ENCODE assay signal across 8 cellular contexts in the genomic region with DNA sequence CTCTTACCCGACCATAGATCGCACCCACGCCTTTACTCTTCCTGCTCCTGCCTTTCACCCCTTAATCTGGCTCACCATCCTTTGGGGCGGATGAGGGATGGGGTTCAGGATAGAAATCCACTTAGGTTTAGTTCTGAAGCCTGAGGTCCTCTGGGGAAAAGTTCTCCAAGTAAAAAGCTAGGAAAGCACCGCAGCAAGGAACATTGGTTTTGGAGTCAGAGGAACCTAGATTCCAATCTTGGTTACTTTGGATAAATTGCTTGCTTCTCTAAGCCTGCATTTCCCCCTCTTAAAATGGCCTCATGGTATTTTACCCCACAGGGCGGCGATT. TPM values are rescaled to one million over a fixed set of nuclear protein-coding genes. Genes with fewer than 3 reads are reported as not detected.
DNase-seq lines count a peak whose midpoint lies in the region; ATAC-seq and TF ChIP-seq lines count a peak whose summit lies in the region.

No MANE protein-coding gene starts in this region.

- H3K9me3 Mint-ChIP-seq in activated CD4-positive, alpha-beta memory T cell treated with anti-CD3 and anti-CD28 coated beads for 36 hours = no peaks in the 10 kb centered on the region

- ATAC-seq in SK-N-SH treated with all-trans-retinoic acid at 6 μM for 48 hours (no peak), GM18502 (IDR thresholded peaks at IDR 0.05; ENCODE audit: poor library complexity, unreplicated experiment) (no peak)

- H3K36me3 ChIP-seq in SK-N-SH (replicated peaks in 1 of 2; ENCODE audit: control insufficient read depth in 1 of 2, insufficient read depth in 2 of 2, low read length in 1 of 2) (no peaks in the 10 kb centered on the region), iPS DF 6.9 (ENCODE audit: control insufficient read depth, insufficient read depth, low read length) (no peaks in the 10 kb centered on the region), stomach (no peaks in the 10 kb centered on the region)

- H3K27me3 ChIP-seq in SK-N-SH (ENCODE audit: insufficient read depth) (no peaks in the 10 kb centered on the region), iPS DF 6.9 (ENCODE audit: control insufficient read depth, insufficient read depth, low read length) (no peaks in the 10 kb centered on the region), stomach (peaks cover 0 to 18% (median 0%) of the 10 kb centered on the region in 3 donors)

- 85% methylated on average over 7 of the region's 7 CpGs for WGBS in SK-N-SH (ENCODE audit: low lambda C conversion rate)
- WGBS in iPS DF 6.9 (ENCODE audit: insufficient coverage, insufficient read length) = no CpG with 5 or more reads among the region's 7 CpGs
- 42 to 51% (median 44%) methylated on average over 6 to 7 of the region's 7 CpGs for WGBS in stomach, 5 donors

- POLR2A ChIA-PET in SK-N-SH (lab: Yijun Ruan, JAX) = interaction anchor here (1.5 kb wide), 1 partner anchor 206 kb away, joined by 5 read pairs; a partner anchor contains a TSS
- POLR2A ChIA-PET in activated CD4-positive, alpha-beta memory T cell treated with anti-CD3 and anti-CD28 coated beads for 36 hours (lab: Charles Lee) = no interaction called here

- no peak overlapping the region for H3K27ac Mint-ChIP-seq in activated CD4-positive, alpha-beta memory T cell treated with anti-CD3 and anti-CD28 coated beads for 36 hours

- DNase-seq in SK-N-SH = no peak
- no peak for DNase-seq in activated CD4-positive, alpha-beta memory T cell treated with anti-CD3 and anti-CD28 coated beads for 36 hours
- no peak for DNase-seq in iPS DF 6.9 (ENCODE audit: low read depth, low spot score)
- no peak for DNase-seq in stomach
- DNase-seq in SW 1271 (lab: John Stamatoyannopoulos, UW) = no peak
- no peak for DNase-seq in CD1c-positive myeloid dendritic cell (ENCODE audit: extremely low spot score)

- H3K4me2 ChIP-seq in SK-N-SH = peak overlapping the region; percentile 68

- CTCF ChIA-PET in SK-N-SH (lab: Yijun Ruan, JAX) = interaction anchor here (0.7 to 5.2 kb wide), 8 partner anchors 9 to 173 kb away, joined by 3 to 47 read pairs (median 4); no protein-coding TSS in a partner anchor
- CTCF ChIA-PET in activated CD4-positive, alpha-beta memory T cell treated with anti-CD3 and anti-CD28 coated beads for 36 hours (lab: Charles Lee) = interaction anchor here (1.0 to 7.0 kb wide), 5 partner anchors 13 to 520 kb away, joined by 3 to 74 read pairs (median 14); no protein-coding TSS in a partner anchor

- no peaks in the 10 kb centered on the region for H3K36me3 Mint-ChIP-seq in activated CD4-positive, alpha-beta memory T cell treated with anti-CD3 and anti-CD28 coated beads for 36 hours

- H3F3A ChIP-seq in SK-N-SH (replicated peaks; ENCODE audit: insufficient read depth) = peaks cover 13% of the 10 kb centered on the region

- H3K4me3 Mint-ChIP-seq in activated CD4-positive, alpha-beta memory T cell treated with anti-CD3 and anti-CD28 coated beads for 36 hours = peak overlapping the region; percentile 70

- TF ChIP-seq EP300 in SK-N-SH (IDR thresholded peaks at IDR 0.05; ENCODE audit: borderline replicate concordance in 1 of 2, low read depth in 1 of 2, low read length in 1 of 2) (no peak), stomach (IDR thresholded peaks at IDR 0.05) (no peak)

- intact Hi-C loops in activated CD4-positive, alpha-beta memory T cell treated with anti-CD3 and anti-CD28 coated beads for 36 hours (cut with micrococcal nuclease) = loop anchor here (2.0 kb wide), 1 partner anchor 46 kb away; a partner anchor contains a TSS
- intact Hi-C loops in stomach (cut with DNase I; ENCODE audit: low total_unique reads) = no loop called here

- no peaks in the 10 kb centered on the region for H3K9me2 ChIP-seq in SK-N-SH

- peak overlapping the region; percentile 80; the same call in 1 of the 2 replicates for H3K9ac ChIP-seq in SK-N-SH

- peaks cover 21% of the 10 kb centered on the region for H3K27me3 Mint-ChIP-seq in activated CD4-positive, alpha-beta memory T cell treated with anti-CD3 and anti-CD28 coated beads for 36 hours

- no peaks in the 10 kb centered on the region for H4K20me1 ChIP-seq in SK-N-SH (ENCODE audit: insufficient read depth)

- H3K9me3 ChIP-seq in SK-N-SH (no peaks in the 10 kb centered on the region), iPS DF 6.9 (ENCODE audit: control insufficient read depth, insufficient read depth, low read length) (no peaks in the 10 kb centered on the region), stomach (no peaks in the 10 kb centered on the region)

- peaks cover 26% of the 10 kb centered on the region for H3K4me1 Mint-ChIP-seq in activated CD4-positive, alpha-beta memory T cell treated with anti-CD3 and anti-CD28 coated beads for 36 hours (ENCODE audit: low read depth)

- no peak for TF ChIP-seq RAD21 in SK-N-SH (IDR thresholded peaks at IDR 0.05; ENCODE audit: low read length)

- TF ChIP-seq CTCF in SK-N-SH (IDR thresholded peaks at IDR 0.05) = no peak
- TF ChIP-seq CTCF in stomach (IDR thresholded peaks at IDR 0.05) = no peak

- H3K4me1 ChIP-seq in SK-N-SH (ENCODE audit: control insufficient read depth in 1 of 2, insufficient read depth in 2 of 2, low read depth in 1 of 2, low read length in 1 of 2) = peaks cover 0 to 6% of the 10 kb centered on the region in 2 experiments; a peak in 1 of 4 replicates
- peaks cover 5% of the 10 kb centered on the region for H3K4me1 ChIP-seq in iPS DF 6.9 (ENCODE audit: control insufficient read depth, insufficient read depth, low read length)
- H3K4me1 ChIP-seq in stomach = peaks cover 12 to 51% (median 35%) of the 10 kb centered on the region in 4 donors

- H2AFZ ChIP-seq in SK-N-SH (ENCODE audit: low read depth) = peak overlapping the region; percentile 81; the same call in 1 of the 2 replicates

- H3K79me2 ChIP-seq in SK-N-SH (ENCODE audit: insufficient read depth) = peaks cover 32% of the 10 kb centered on the region; the same call in 1 of the 2 replicates

- TF ChIP-seq POLR2A in stomach (IDR thresholded peaks at IDR 0.05) = no peak

- H3K27ac ChIP-seq in SK-N-SH (ENCODE audit: low read depth in 2 of 2, low read length in 1 of 2) (peak overlapping the region in 1 of 2 experiments; percentile 72; a peak in 1 of 4 replicates), iPS DF 6.9 (ENCODE audit: low read length) (no peak overlapping the region), stomach (peak overlapping the region; percentile 81 to 96 (median 90))

- peak overlapping the region; percentile 54 to 73 for H3K4me3 ChIP-seq in SK-N-SH (ENCODE audit: low read depth in 2 of 2, low read length in 1 of 2)
- peak overlapping the region; percentile 68; the same call in 1 of the 2 replicates for H3K4me3 ChIP-seq in iPS DF 6.9 (ENCODE audit: low read length)
- H3K4me3 ChIP-seq in stomach = peak overlapping the region; percentile 63 to 98 (median 92)

TF ChIP-seq in SK-N-SH, 30 proteins besides CTCF, POLR2A, EP300 and RAD21 (continues in another document):
- TF ChIP-seq POLR2AphosphoS5 (IDR thresholded peaks at IDR 0.05; ENCODE audit: low read depth, low read length) = no peak
- no peak for TF ChIP-seq TEAD4 (IDR thresholded peaks at IDR 0.05; ENCODE audit: borderline replicate concordance, insufficient read depth)
- TF ChIP-seq, protein P1, sequence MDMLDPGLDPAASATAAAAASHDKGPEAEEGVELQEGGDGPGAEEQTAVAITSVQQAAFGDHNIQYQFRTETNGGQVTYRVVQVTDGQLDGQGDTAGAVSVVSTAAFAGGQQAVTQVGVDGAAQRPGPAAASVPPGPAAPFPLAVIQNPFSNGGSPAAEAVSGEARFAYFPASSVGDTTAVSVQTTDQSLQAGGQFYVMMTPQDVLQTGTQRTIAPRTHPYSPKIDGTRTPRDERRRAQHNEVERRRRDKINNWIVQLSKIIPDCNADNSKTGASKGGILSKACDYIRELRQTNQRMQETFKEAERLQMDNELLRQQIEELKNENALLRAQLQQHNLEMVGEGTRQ (IDR thresholded peaks at IDR 0.05; ENCODE audit: borderline replicate concordance, low read depth, low read length) = no peak
- TF ChIP-seq, protein P2, sequence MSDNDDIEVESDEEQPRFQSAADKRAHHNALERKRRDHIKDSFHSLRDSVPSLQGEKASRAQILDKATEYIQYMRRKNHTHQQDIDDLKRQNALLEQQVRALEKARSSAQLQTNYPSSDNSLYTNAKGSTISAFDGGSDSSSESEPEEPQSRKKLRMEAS (IDR thresholded peaks at IDR 0.05; ENCODE audit: low read depth) = no peak
- no peak for TF ChIP-seq NFIC (IDR thresholded peaks at IDR 0.05; ENCODE audit: borderline replicate concordance)
- no peak for TF ChIP-seq FOXM1 (IDR thresholded peaks at IDR 0.05; ENCODE audit: low read depth)

TF ChIP-seq in SK-N-SH treated with all-trans-retinoic acid at 6 μM for 48 hours, 23 proteins besides CTCF, POLR2A, EP300 and RAD21 (continues in another document):
- TF ChIP-seq ZC3H10 (CRISPR knock-in tag; IDR thresholded peaks at IDR 0.05) = no peak
- no peak for TF ChIP-seq ARNTL (CRISPR knock-in tag; IDR thresholded peaks at IDR 0.05; ENCODE audit: borderline replicate concordance, low read depth)
- TF ChIP-seq ZNF565 (CRISPR knock-in tag; conservative IDR thresholded peaks at IDR 0.05; ENCODE audit: low read depth) = no peak
- no peak for TF ChIP-seq PPARA (CRISPR knock-in tag; IDR thresholded peaks at IDR 0.05; ENCODE audit: borderline replicate concordance)
- TF ChIP-seq, protein P3, sequence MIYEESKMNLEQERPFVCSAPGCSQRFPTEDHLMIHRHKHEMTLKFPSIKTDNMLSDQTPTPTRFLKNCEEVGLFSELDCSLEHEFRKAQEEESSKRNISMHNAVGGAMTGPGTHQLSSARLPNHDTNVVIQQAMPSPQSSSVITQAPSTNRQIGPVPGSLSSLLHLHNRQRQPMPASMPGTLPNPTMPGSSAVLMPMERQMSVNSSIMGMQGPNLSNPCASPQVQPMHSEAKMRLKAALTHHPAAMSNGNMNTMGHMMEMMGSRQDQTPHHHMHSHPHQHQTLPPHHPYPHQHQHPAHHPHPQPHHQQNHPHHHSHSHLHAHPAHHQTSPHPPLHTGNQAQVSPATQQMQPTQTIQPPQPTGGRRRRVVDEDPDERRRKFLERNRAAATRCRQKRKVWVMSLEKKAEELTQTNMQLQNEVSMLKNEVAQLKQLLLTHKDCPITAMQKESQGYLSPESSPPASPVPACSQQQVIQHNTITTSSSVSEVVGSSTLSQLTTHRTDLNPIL (CRISPR knock-in tag; IDR thresholded peaks at IDR 0.05; ENCODE audit: low read depth) = no peak
- TF ChIP-seq ISL1 (CRISPR knock-in tag; IDR thresholded peaks at IDR 0.05) = no peak

RNA-seq across cellular contexts. Expression of a gene that starts 1.0 kb away (rescaled TPM):
- polyA plus RNA-seq in SK-N-SH (2012; rRNA removed) = 19.6 and 25.2 TPM in 2 replicates
- 8.6 and 12.3 TPM in 2 replicates for polyA plus RNA-seq in SK-N-SH (2012; cell fraction: cytosol; rRNA removed)
- 75.5 and 82.9 TPM in 2 replicates for polyA plus RNA-seq in SK-N-SH (2012; cell fraction: nucleus; rRNA removed)
- total RNA-seq in activated CD4-positive, alpha-beta memory T cell treated with anti-CD3 and anti-CD28 coated beads for 36 hours = under 1 TPM; 0.50 to 0.58 TPM
- 100 to 1,000 TPM in 1 of 5 donors, 10 to 100 TPM in 4; 29.2 to 228 (median 45.5) TPM for total RNA-seq in stomach
- polyA plus RNA-seq in stomach = 10 to 100 TPM; 24.9 to 27.7 (median 25.1) TPM

RNA-seq across cellular contexts. Expression of a gene that starts 46.1 kb away (rescaled TPM):
- polyA plus RNA-seq in SK-N-SH (2012; rRNA removed) (0.43 and 0.44 TPM in 2 replicates), stomach (1 to 10 TPM in 1 of 3 donors, under 1 TPM in 2; 0.61 to 3.2 (median 0.87) TPM)
- polyA plus RNA-seq in SK-N-SH (2012; cell fraction: cytosol; rRNA removed) = 0.30 and 0.47 TPM in 2 replicates
- polyA plus RNA-seq in SK-N-SH (2012; cell fraction: nucleus; rRNA removed) = 1.1 and 1.7 TPM in 2 replicates
- 10 to 100 TPM; 22.1 to 26.3 TPM for total RNA-seq in activated CD4-positive, alpha-beta memory T cell treated with anti-CD3 and anti-CD28 coated beads for 36 hours
- total RNA-seq in stomach = 10 to 100 TPM in 1 of 5 donors, 1 to 10 TPM in 3, under 1 TPM in 1; 0.58 to 27.8 (median 3.5) TPM

Comparison
In these comparisons a context has a peak if more than half of its experiments do, and no peak if none do; other contexts are left out.
1. RNA of a gene that starts 1.0 kb away (total RNA-seq): 29.2 to 228 TPM in stomach; 0.50 to 0.58 TPM in activated CD4-positive, alpha-beta memory T cell treated with anti-CD3 and anti-CD28 coated beads for 36 hours; every median in the first group is over 10 times any median in the second.
2. Peak in every context shown above with its lines, with median percentiles within 50 percentile points of each other: H3K4me3 ChIP-seq.